ENCODE assay signal across 8 cellular contexts in genomic region chr7:116525913-116526857, GRCh38. TPM values are rescaled to one million over a fixed set of nuclear protein-coding genes. Genes with fewer than 3 reads are reported as not detected.
DNase-seq lines count a peak whose midpoint lies in the region; ATAC-seq, FAIRE-seq and TF ChIP-seq lines count a peak whose summit lies in the region.

No MANE protein-coding gene starts in this region.

- H3K27me3 ChIP-seq in pancreas (no peaks in the 10 kb centered on the region), aorta (ENCODE audit: control insufficient read depth in 1 of 2, insufficient read depth in 2 of 2, low read length in 1 of 2) (no peaks in the 10 kb centered on the region)

- WGBS in pancreas, 2 donors: 3% methylated on average over 67 to 82 of the region's 82 CpGs
- WGBS in aorta, 2 donors: 1% methylated on average over 81 to 82 of the region's 82 CpGs

- H3K9me3 ChIP-seq in pancreas: no peaks in the 10 kb centered on the region
- H3K9me3 ChIP-seq in aorta (ENCODE audit: control insufficient read depth, low read length): no peaks in the 10 kb centered on the region

- H3K4me3 ChIP-seq in pancreas (peak overlapping the region; percentile 21 to 68 (median 47)), aorta (ENCODE audit: low read length in 2 of 2) (peak overlapping the region; percentile 21 to 84)

- no peaks in the 10 kb centered on the region for H3K36me3 Mint-ChIP-seq in activated naive CD8-positive, alpha-beta T cell treated with anti-CD3 and anti-CD28 coated beads, Interleukin-2, amount 10 ng/mL, durations not matched to agents 7 days and 5 days

- peak overlapping the region; percentile 87 for H3K4me3 Mint-ChIP-seq in activated naive CD8-positive, alpha-beta T cell treated with anti-CD3 and anti-CD28 coated beads, Interleukin-2, amount 10 ng/mL, durations not matched to agents 7 days and 5 days

- TF ChIP-seq CTCF in GM20000 (IDR thresholded peaks at IDR 0.05; ENCODE audit: extremely low read depth, missing control alignments) (peak; percentile 87), pancreas (IDR thresholded peaks at IDR 0.05) (peak; percentile 77 to 89 (median 82))

- H3K27ac Mint-ChIP-seq in activated naive CD8-positive, alpha-beta T cell treated with anti-CD3 and anti-CD28 coated beads, Interleukin-2, amount 10 ng/mL, durations not matched to agents 7 days and 5 days: peak overlapping the region; percentile 17

- intact Hi-C loops in cardiac septum (cut with DNase I): loop anchor here (2.0 to 10.0 kb wide), 8 partner anchors 15 to 279 kb away; no protein-coding TSS in a partner anchor
- intact Hi-C loops in pancreas (cut with DNase I): no loop called here
- intact Hi-C loops in aorta (cut with DNase I): loop anchor here (2.0 to 10.0 kb wide), 7 partner anchors 25 to 267 kb away; no protein-coding TSS in a partner anchor

- POLR2A ChIA-PET in activated naive CD8-positive, alpha-beta T cell treated with anti-CD3 and anti-CD28 coated beads, Interleukin-2, amount 10 ng/mL, durations not matched to agents 7 days and 5 days (lab: Charles Lee): interaction anchor here (0.6 kb wide), 1 partner anchor 11 kb away, joined by 4 read pairs; no protein-coding TSS in a partner anchor

- ATAC-seq in HG03575 (IDR thresholded peaks at IDR 0.05; ENCODE audit: extremely low read depth, insufficient number of reproducible peaks, low FRiP score, unreplicated experiment) (peak; percentile 89), pancreas (peak; percentile 90 to 92 (median 92)), aorta (ENCODE audit: low FRiP score) (peak; percentile 92)
- ATAC-seq in activated naive CD8-positive, alpha-beta T cell treated with anti-CD3 and anti-CD28 coated beads, Interleukin-2, amount 10 ng/mL, durations not matched to agents 7 days and 5 days (ENCODE audit: low read depth): peak; percentile 95

- H3K4me1 Mint-ChIP-seq in activated naive CD8-positive, alpha-beta T cell treated with anti-CD3 and anti-CD28 coated beads, Interleukin-2, amount 10 ng/mL, durations not matched to agents 7 days and 5 days: peaks cover 18% of the 10 kb centered on the region

- peak; percentile 16 for DNase-seq in DMS 273 treated with DMSO at 0.1 percent for 48 hours (lab: John Stamatoyannopoulos, UW)
- DNase-seq in GM20000 (ENCODE audit: low spot score): peak; percentile 94
- peak; percentile 21 for DNase-seq in SK-N-DZ (ENCODE audit: low spot score)
- peak; percentile 82 for DNase-seq in activated naive CD8-positive, alpha-beta T cell treated with anti-CD3 and anti-CD28 coated beads, Interleukin-2, amount 10 ng/mL, durations not matched to agents 7 days and 5 days
- DNase-seq in cardiac septum (ENCODE audit: low spot score): peak; percentile 89
- peak; percentile 45 to 90 (median 72) for DNase-seq in pancreas
- peak; percentile 85 to 91 for DNase-seq in aorta

- H3K36me3 ChIP-seq in pancreas (no peaks in the 10 kb centered on the region), aorta (ENCODE audit: control insufficient read depth in 1 of 2, insufficient read depth in 2 of 2, low read length in 1 of 2) (no peaks in the 10 kb centered on the region)

- no peak for FAIRE-seq in pancreas (lab: Jason Lieb, UNC)

- H3K4me1 ChIP-seq in pancreas (no peaks in the 10 kb centered on the region), aorta (ENCODE audit: control insufficient read depth in 1 of 2, insufficient read depth in 2 of 2, low read length in 2 of 2) (no peaks in the 10 kb centered on the region)

- H3K9me3 Mint-ChIP-seq in activated naive CD8-positive, alpha-beta T cell treated with anti-CD3 and anti-CD28 coated beads, Interleukin-2, amount 10 ng/mL, durations not matched to agents 7 days and 5 days: no peaks in the 10 kb centered on the region

- H3K27ac ChIP-seq in pancreas (peak overlapping the region in 3 of 4 donors; percentile 2 to 48 (median 39)), aorta (ENCODE audit: low read depth in 1 of 2, low read length in 2 of 2) (peak overlapping the region; percentile 87 to 90)

- peaks cover 73% of the 10 kb centered on the region for H3K27me3 Mint-ChIP-seq in activated naive CD8-positive, alpha-beta T cell treated with anti-CD3 and anti-CD28 coated beads, Interleukin-2, amount 10 ng/mL, durations not matched to agents 7 days and 5 days

RNA-seq across cellular contexts. Expression of gene CAV1, which starts 1.3 kb away (rescaled TPM):
- not detected in 2 replicates for polyA plus RNA-seq in SK-N-DZ (2014; cell fraction: cytosol; rRNA removed)
- not detected in 2 replicates for polyA plus RNA-seq in SK-N-DZ (2014; cell fraction: nucleus; rRNA removed)
- total RNA-seq in activated naive CD8-positive, alpha-beta T cell treated with anti-CD3 and anti-CD28 coated beads, Interleukin-2, amount 10 ng/mL, durations not matched to agents 7 days and 5 days: under 1 TPM in 1 of 2 experiments, not detected in 1; 0.23 TPM
- total RNA-seq in cardiac septum (311 TPM), pancreas (10 to 100 TPM in 4 of 6 donors, 1 to 10 TPM in 2; 4.6 to 15.9 (median 11.2) TPM), aorta (100 to 1,000 TPM; 229 to 230 TPM)
- polyA plus RNA-seq in pancreas (10 to 100 TPM in 1 of 2 donors, 1 to 10 TPM in 1; 9.7 to 19.5 TPM), aorta (100 to 1,000 TPM; 133 to 229 TPM)

RNA-seq across cellular contexts. Expression of gene CAV2, which starts 26.6 kb away (rescaled TPM):
- not detected in 2 replicates for polyA plus RNA-seq in SK-N-DZ (2014; cell fraction: cytosol; rRNA removed)
- polyA plus RNA-seq in SK-N-DZ (2014; cell fraction: nucleus; rRNA removed): not detected in 2 replicates
- not detected for total RNA-seq in activated naive CD8-positive, alpha-beta T cell treated with anti-CD3 and anti-CD28 coated beads, Interleukin-2, amount 10 ng/mL, durations not matched to agents 7 days and 5 days
- total RNA-seq in cardiac septum (311 TPM), pancreas (10 to 100 TPM; 15.0 to 27.6 (median 25.8) TPM), aorta (100 to 1,000 TPM in 1 of 2 donors, 10 to 100 TPM in 1; 86.7 to 131 TPM)
- polyA plus RNA-seq in pancreas (10 to 100 TPM; 18.5 to 26.6 TPM), aorta (10 to 100 TPM; 81.8 to 89.8 TPM)

Comparison
In these comparisons a context has a peak if more than half of its experiments do, and no peak if none do; other contexts are left out.
1. Peak in every context shown above with its lines: DNase-seq, ATAC-seq, H3K4me3 ChIP-seq and H3K27ac ChIP-seq.
2. DNase-seq: peak in every context shown above with its lines; median percentile 94 in GM20000; 89 in cardiac septum; 88 in aorta; 82 in activated naive CD8-positive, alpha-beta T cell treated with anti-CD3 and anti-CD28 coated beads, Interleukin-2, amount 10 ng/mL, durations not matched to agents 7 days and 5 days; 72 in pancreas; 21 in SK-N-DZ; 16 in DMS 273 treated with DMSO at 0.1 percent for 48 hours.
3. RNA of gene CAV1, which starts 1.3 kb away (total RNA-seq): 311 TPM in cardiac septum (single experiment) and 229 to 230 TPM in aorta; 4.6 to 15.9 TPM in pancreas and 0.23 TPM in activated naive CD8-positive, alpha-beta T cell treated with anti-CD3 and anti-CD28 coated beads, Interleukin-2, amount 10 ng/mL, durations not matched to agents 7 days and 5 days; every median in the first group is over 10 times any median in the second.
4. RNA of gene CAV2, which starts 26.6 kb away (total RNA-seq): 311 TPM in cardiac septum (single experiment), 86.7 to 131 TPM in aorta and 15.0 to 27.6 TPM in pancreas; not detected in activated naive CD8-positive, alpha-beta T cell treated with anti-CD3 and anti-CD28 coated beads, Interleukin-2, amount 10 ng/mL, durations not matched to agents 7 days and 5 days; every median in the first group is over 10 times any median in the second.
5. intact Hi-C loops: an anchor here in cardiac septum (2.0 to 10.0 kb wide) and aorta (2.0 to 10.0 kb wide); none called in pancreas.